9 cellular contexts compared by ENCODE assay signal in genomic region chr16:8892101-8892575, GRCh38. TPM values are rescaled to one million over a fixed set of nuclear protein-coding genes. Genes with fewer than 3 reads are reported as not detected.
DNase-seq lines count a peak whose midpoint lies in the region; ATAC-seq and TF ChIP-seq lines count a peak whose summit lies in the region.
"Had no signal": no experiment of that assay in that cellular context is flagged by ENCODE, and none has a peak within 500 bp of the region (broad histone marks: within the 10 kb centered on the region; RNA-seq: fewer than 3 reads in every experiment).

No MANE protein-coding gene starts in this region.

- TF ChIP-seq CTCF in GM12875 (IDR thresholded peaks at IDR 0.05; ENCODE audit: borderline replicate concordance, insufficient read depth, low read depth, low read length) (no peak), glutamatergic neuron (IDR thresholded peaks at IDR 0.05; ENCODE audit: partially characterized antibody, unreplicated experiment) (no peak)

- peaks cover 23% of the 10 kb centered on the region for H3K4me1 Mint-ChIP-seq in glutamatergic neuron (ENCODE audit: low read depth, unreplicated experiment)

- peak overlapping the region; percentile 2 for H3K4me3 ChIP-seq in GM12875 (ENCODE audit: low read depth, low read length)

- DNase-seq in glutamatergic neuron (no peak), medulla oblongata (ENCODE audit: extremely low spot score) (no peak), RKO (ENCODE audit: low spot score) (no peak), activated gamma-delta T cell treated with Interleukin-2 at 50 U/mL for 16 hours (no peak), NCI-H748 treated with DMSO at 0.1 percent for 48 hours (lab: John Stamatoyannopoulos, UW) (no peak)

- peaks cover 5% of the 10 kb centered on the region for H3K27me3 Mint-ChIP-seq in glutamatergic neuron (ENCODE audit: unreplicated experiment)

- H3K4me3 Mint-ChIP-seq in glutamatergic neuron (ENCODE audit: unreplicated experiment): no peak overlapping the region
- H3K4me3 Mint-ChIP-seq: dendritic cell treated with granulocyte-macrophage colony-stimulating factor and Interleukin-4, amounts not matched to agents 40 ng/mL and 50 ng/mL, for 4 days had no signal

- peaks cover 8% of the 10 kb centered on the region for H3K9me3 Mint-ChIP-seq in glutamatergic neuron (ENCODE audit: unreplicated experiment)
- H3K9me3 Mint-ChIP-seq: dendritic cell treated with granulocyte-macrophage colony-stimulating factor and Interleukin-4, amounts not matched to agents 40 ng/mL and 50 ng/mL, for 4 days had no signal

- H3K27ac Mint-ChIP-seq in glutamatergic neuron (ENCODE audit: unreplicated experiment): peak overlapping the region; percentile 77
- H3K27ac Mint-ChIP-seq: dendritic cell treated with granulocyte-macrophage colony-stimulating factor and Interleukin-4, amounts not matched to agents 40 ng/mL and 50 ng/mL, for 4 days had no signal

- ATAC-seq in GM19467 (IDR thresholded peaks at IDR 0.05; ENCODE audit: unreplicated experiment) (peak; percentile 9), HG03280 (IDR thresholded peaks at IDR 0.05; ENCODE audit: unreplicated experiment) (peak; percentile 18)

- H3K36me3 Mint-ChIP-seq in glutamatergic neuron (ENCODE audit: unreplicated experiment): peaks cover 9% of the 10 kb centered on the region

RNA-seq across cellular contexts. Expression of gene LITAFD, which starts 10.0 kb away (rescaled TPM):
- not detected for total RNA-seq in glutamatergic neuron (ENCODE audit: unreplicated experiment)

RNA-seq across cellular contexts. Expression of gene CARHSP1, which starts 23.3 kb away (rescaled TPM):
- 180 TPM for total RNA-seq in glutamatergic neuron (ENCODE audit: unreplicated experiment)
